Comparison of ENCODE assay signal across 17 cellular contexts in genomic region chr14:89025581-89026236, GRCh38.
DNase-seq lines count a peak whose midpoint lies in the region; ATAC-seq and TF ChIP-seq lines count a peak whose summit lies in the region.
"Had no signal": no experiment of that assay in that cellular context is flagged by ENCODE, and none has a peak within 500 bp of the region (broad histone marks: within the 10 kb centered on the region; RNA-seq: fewer than 3 reads in every experiment).

No MANE protein-coding gene starts in this region.

- no peaks in the 10 kb centered on the region for H3K36me3 Mint-ChIP-seq in activated CD8-positive, alpha-beta memory T cell treated with anti-CD3 and anti-CD28 coated beads, Interleukin-2, amount 10 ng/mL, durations not matched to agents 7 days and 5 days

- no peak for TF ChIP-seq CTCF in foreskin fibroblast (IDR thresholded peaks at IDR 0.05; ENCODE audit: low read depth, low read length)

- no peak overlapping the region for H3K4me3 Mint-ChIP-seq in activated CD8-positive, alpha-beta memory T cell treated with anti-CD3 and anti-CD28 coated beads, Interleukin-2, amount 10 ng/mL, durations not matched to agents 7 days and 5 days
- H3K4me3 Mint-ChIP-seq: stimulated activated naive CD8-positive, alpha-beta T cell treated with anti-CD3 and anti-CD28 coated beads, Interleukin-15, Interleukin-2, amounts not matched to agents 100 ng/mL and 50 ng/mL, for 24 hours had no signal

- ATAC-seq in sciatic nerve (peak; percentile 40), GM21737 (IDR thresholded peaks at IDR 0.05; ENCODE audit: unreplicated experiment) (no peak), GM21723 (IDR thresholded peaks at IDR 0.05; ENCODE audit: unreplicated experiment) (no peak)
- no peak for ATAC-seq in activated CD8-positive, alpha-beta memory T cell treated with anti-CD3 and anti-CD28 coated beads, Interleukin-2, amount 10 ng/mL, durations not matched to agents 7 days and 5 days
- ATAC-seq: PC-3 had no signal

- DNase-seq in ELF-1 (ENCODE audit: low read depth, low spot score) (peak; percentile 66), foreskin fibroblast (peak; percentile 66 to 85), sciatic nerve (ENCODE audit: low spot score) (no peak)
- no peak for DNase-seq in activated CD8-positive, alpha-beta memory T cell treated with anti-CD3 and anti-CD28 coated beads, Interleukin-2, amount 10 ng/mL, durations not matched to agents 7 days and 5 days
- DNase-seq: activated CD4-positive, alpha-beta T cell treated with anti-CD3 and anti-CD28 coated beads for 48 hours; body of pancreas; COR-L47; head of caudate nucleus; NCI-H2171 treated with DMSO at 0.1 percent for 48 hours; PC-3; T-helper 1 cell had no signal

- intact Hi-C loops in sciatic nerve (cut with DNase I) = no loop called here

- peak overlapping the region; percentile 7 to 21 for H3K4me3 ChIP-seq in foreskin fibroblast (ENCODE audit: low read depth in 1 of 2, low read length in 2 of 2)
- H3K4me3 ChIP-seq: body of pancreas, skin epidermis had no signal

- H3K27me3 Mint-ChIP-seq in activated CD8-positive, alpha-beta memory T cell treated with anti-CD3 and anti-CD28 coated beads, Interleukin-2, amount 10 ng/mL, durations not matched to agents 7 days and 5 days = peaks cover 74% of the 10 kb centered on the region

- H3K4me1 Mint-ChIP-seq in activated CD8-positive, alpha-beta memory T cell treated with anti-CD3 and anti-CD28 coated beads, Interleukin-2, amount 10 ng/mL, durations not matched to agents 7 days and 5 days = peaks cover 7% of the 10 kb centered on the region

- CTCF ChIA-PET in activated CD8-positive, alpha-beta memory T cell treated with anti-CD3 and anti-CD28 coated beads, Interleukin-2, amount 10 ng/mL, durations not matched to agents 7 days and 5 days (lab: Charles Lee) = interaction anchor here (1.0 to 3.4 kb wide), 7 partner anchors 11 to 888 kb away, joined by 3 to 22 read pairs (median 5); no protein-coding TSS in a partner anchor

- no peaks in the 10 kb centered on the region for H3K9me3 Mint-ChIP-seq in activated CD8-positive, alpha-beta memory T cell treated with anti-CD3 and anti-CD28 coated beads, Interleukin-2, amount 10 ng/mL, durations not matched to agents 7 days and 5 days (ENCODE audit: low read depth)
- H3K9me3 Mint-ChIP-seq: activated T-helper 2 cell treated with anti-CD3 and anti-CD28 coated beads, Interferon-gamma antibody, Interleukin-2, Interleukin-4, amounts not matched to agents 10 μg/mL and 5 μg/mL and 100 μg/mL, durations not matched to agents 14 hours and 24 hours and 36 hours; stimulated activated naive CD8-positive, alpha-beta T cell treated with anti-CD3 and anti-CD28 coated beads, Interleukin-15, Interleukin-2, amounts not matched to agents 100 ng/mL and 50 ng/mL, for 24 hours had no signal

- H3K27ac Mint-ChIP-seq in activated CD8-positive, alpha-beta memory T cell treated with anti-CD3 and anti-CD28 coated beads, Interleukin-2, amount 10 ng/mL, durations not matched to agents 7 days and 5 days = no peak overlapping the region
- H3K27ac Mint-ChIP-seq: activated T-helper 2 cell treated with anti-CD3 and anti-CD28 coated beads, Interferon-gamma antibody, Interleukin-2, Interleukin-4, amounts not matched to agents 10 μg/mL and 5 μg/mL and 100 μg/mL, durations not matched to agents 14 hours and 24 hours and 36 hours; stimulated activated naive CD8-positive, alpha-beta T cell treated with anti-CD3 and anti-CD28 coated beads, Interleukin-15, Interleukin-2, amounts not matched to agents 100 ng/mL and 50 ng/mL, for 24 hours had no signal

TF ChIP-seq in PFSK-1, 5 proteins besides CTCF, POLR2A, EP300 and RAD21:
- TF ChIP-seq REST (IDR thresholded peaks at IDR 0.05; ENCODE audit: insufficient read depth in 1 of 2, low read depth in 2 of 2, low read length in 2 of 2) (peak in 1 of 2 experiments; percentile 56; a peak in 1 of 4 replicates), FOXP2 (optimal IDR thresholded peaks at IDR 0.05; ENCODE audit: borderline replicate concordance, extremely low read depth, extremely low read length, insufficient read depth) (peak; percentile 12), TAF1 (IDR thresholded peaks at IDR 0.05; ENCODE audit: borderline replicate concordance, insufficient read depth, low read length) (no peak), POLR2AphosphoS5 (IDR thresholded peaks at IDR 0.05; ENCODE audit: low read depth, low read length) (no peak), SIN3A (IDR thresholded peaks at IDR 0.05; ENCODE audit: borderline replicate concordance, insufficient read depth, low read length) (0 out of 2 replicates have a peak, but pooled peaks have one; percentile 59)

Comparison
In these comparisons a context has a peak if more than half of its experiments do, and no peak if none do; other contexts are left out.
1. DNase-seq: peak in ELF-1 (single experiment) and foreskin fibroblast (2 of 2); none in sciatic nerve (single experiment) and activated CD8-positive, alpha-beta memory T cell treated with anti-CD3 and anti-CD28 coated beads, Interleukin-2, amount 10 ng/mL, durations not matched to agents 7 days and 5 days (single experiment).